In the genomic region with DNA sequence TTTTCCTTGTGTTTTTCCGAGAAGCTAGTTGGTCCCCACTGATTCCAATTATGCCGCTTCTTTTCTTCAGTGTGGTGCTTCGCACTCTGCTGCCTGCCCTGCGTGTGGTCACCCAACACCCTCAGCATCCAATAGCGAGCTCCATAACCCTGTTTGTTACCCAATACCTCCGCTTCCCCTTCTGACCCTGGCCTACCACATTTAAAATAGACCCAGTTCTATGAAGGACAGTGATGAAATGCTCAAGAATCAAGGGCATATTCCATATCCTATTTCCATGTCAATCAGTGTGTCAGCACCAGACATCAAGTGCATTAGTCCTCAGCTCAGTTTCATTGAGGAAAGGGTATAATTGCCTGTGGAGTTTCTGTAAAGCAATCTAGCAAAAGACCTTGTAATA, we compare ENCODE assay signal across 18 cellular contexts. TPM values are rescaled to one million over a fixed set of nuclear protein-coding genes. Genes with fewer than 3 reads are reported as not detected.
DNase-seq lines count a peak whose midpoint lies in the region; ATAC-seq and TF ChIP-seq lines count a peak whose summit lies in the region.
"Had no signal": no experiment of that assay in that cellular context is flagged by ENCODE, and none has a peak within 500 bp of the region (broad histone marks: within the 10 kb centered on the region; RNA-seq: fewer than 3 reads in every experiment).

No MANE protein-coding gene starts in this region.

- H3K9me2 ChIP-seq in neural cell (ENCODE audit: insufficient read depth, low read length): no peaks in the 10 kb centered on the region

- no peaks in the 10 kb centered on the region for H4K20me1 ChIP-seq in neural cell (ENCODE audit: insufficient read depth)

- peak in 1 of 2 donors; percentile 22 for TF ChIP-seq POLR2A in adrenal gland (IDR thresholded peaks at IDR 0.05)

- H3K27ac ChIP-seq in adrenal gland (peak overlapping the region in 3 of 5 donors; percentile 3 to 51 (median 32)), neural cell (ENCODE audit: low read length) (peak overlapping the region; percentile 62)
- H3K27ac ChIP-seq: KMS-11, parathyroid adenoma had no signal

- H3K4me2 ChIP-seq in neural cell (ENCODE audit: low read length): peak overlapping the region; percentile 40
- H3K4me2 ChIP-seq: KMS-11 had no signal

- 16 to 47% (median 23%) methylated on average over 6 of the region's 6 CpGs for WGBS in adrenal gland, 4 donors

- H3K4me1 ChIP-seq in adrenal gland (replicated peaks in 1 of 2): peaks cover 9 to 15% of the 10 kb centered on the region in 2 donors

- peak; percentile 29 for ATAC-seq in Right ventricle myocardium superior (ENCODE audit: poor library complexity)
- no peak for ATAC-seq in HG03457 (IDR thresholded peaks at IDR 0.05; ENCODE audit: unreplicated experiment)

- no peak for TF ChIP-seq RAD21 in neural cell (conservative IDR thresholded peaks at IDR 0.05)

- no peak overlapping the region for H2AFZ ChIP-seq in neural cell (ENCODE audit: low read depth, low read length)
- H2AFZ ChIP-seq: parathyroid adenoma had no signal

- H3K4me3 ChIP-seq in adrenal gland: no peak overlapping the region
- peak overlapping the region; percentile 43 for H3K4me3 ChIP-seq in neural cell (ENCODE audit: low read length)
- H3K4me3 ChIP-seq: tibial nerve had no signal

- intact Hi-C loops in Right ventricle myocardium superior (cut with DNase I) (loop anchor here (2.0 to 5.0 kb wide), 2 partner anchors 23 to 87 kb away; a partner anchor contains a TSS), cardiac septum (cut with DNase I) (loop anchor here (5.0 kb wide), 1 partner anchor 77 kb away; no protein-coding TSS in a partner anchor), adrenal gland (cut with DNase I) (loop anchor here in 1 of 2 donors (5.0 kb wide), 1 partner anchor 77 kb away; no protein-coding TSS in a partner anchor)

- no peaks in the 10 kb centered on the region for H3K79me2 ChIP-seq in neural cell (replicated peaks; ENCODE audit: insufficient read depth, low read length)
- H3K79me2 ChIP-seq: parathyroid adenoma had no signal

- TF ChIP-seq EP300 in neural cell (conservative IDR thresholded peaks at IDR 0.05; ENCODE audit: poor library complexity, severe bottlenecking): peak; percentile 52

- no peaks in the 10 kb centered on the region for H3F3A ChIP-seq in neural cell (ENCODE audit: insufficient read depth, low read length, poor library complexity, severe bottlenecking)

- DNase-seq in Right ventricle myocardium superior (no peak), cardiac septum (ENCODE audit: low spot score) (no peak), adrenal gland (peak in 1 of 7 donors; percentile 37), NCI-H2196 (lab: John Stamatoyannopoulos, UW; ENCODE audit: unreplicated experiment) (no peak), nucleus accumbens (lab: John Stamatoyannopoulos, UW) (no peak), AG08395 (ENCODE audit: low spot score) (no peak)
- DNase-seq: activated gamma-delta T cell, kidney had no signal

- no peaks in the 10 kb centered on the region for H3K27me3 ChIP-seq in adrenal gland
- H3K27me3 ChIP-seq in neural cell (ENCODE audit: insufficient read depth, low read depth, low read length): no peaks in the 10 kb centered on the region
- H3K27me3 ChIP-seq: tibial nerve had no signal

- H3K9me3 ChIP-seq in adrenal gland (replicated peaks in 1 of 3) (no peaks in the 10 kb centered on the region), neural cell (ENCODE audit: low read length) (no peaks in the 10 kb centered on the region)
- H3K9me3 ChIP-seq: tibial nerve had no signal

- TF ChIP-seq CTCF in adrenal gland (IDR thresholded peaks at IDR 0.05) (no peak), neural cell (IDR thresholded peaks at IDR 0.05; ENCODE audit: poor library complexity, severe bottlenecking) (no peak)

- H3K9ac ChIP-seq in neural cell (ENCODE audit: low read length): peak overlapping the region; percentile 10
- H3K9ac ChIP-seq: KMS-11, parathyroid adenoma had no signal

- peaks cover 0 to 37% of the 10 kb centered on the region in 2 donors for H3K36me3 ChIP-seq in adrenal gland (replicated peaks in 1 of 2)
- no peaks in the 10 kb centered on the region for H3K36me3 ChIP-seq in neural cell (ENCODE audit: insufficient read depth, low read length)

TF ChIP-seq in neural cell, 6 proteins besides CTCF, POLR2A, EP300 and RAD21:
- TF ChIP-seq, protein P1, sequence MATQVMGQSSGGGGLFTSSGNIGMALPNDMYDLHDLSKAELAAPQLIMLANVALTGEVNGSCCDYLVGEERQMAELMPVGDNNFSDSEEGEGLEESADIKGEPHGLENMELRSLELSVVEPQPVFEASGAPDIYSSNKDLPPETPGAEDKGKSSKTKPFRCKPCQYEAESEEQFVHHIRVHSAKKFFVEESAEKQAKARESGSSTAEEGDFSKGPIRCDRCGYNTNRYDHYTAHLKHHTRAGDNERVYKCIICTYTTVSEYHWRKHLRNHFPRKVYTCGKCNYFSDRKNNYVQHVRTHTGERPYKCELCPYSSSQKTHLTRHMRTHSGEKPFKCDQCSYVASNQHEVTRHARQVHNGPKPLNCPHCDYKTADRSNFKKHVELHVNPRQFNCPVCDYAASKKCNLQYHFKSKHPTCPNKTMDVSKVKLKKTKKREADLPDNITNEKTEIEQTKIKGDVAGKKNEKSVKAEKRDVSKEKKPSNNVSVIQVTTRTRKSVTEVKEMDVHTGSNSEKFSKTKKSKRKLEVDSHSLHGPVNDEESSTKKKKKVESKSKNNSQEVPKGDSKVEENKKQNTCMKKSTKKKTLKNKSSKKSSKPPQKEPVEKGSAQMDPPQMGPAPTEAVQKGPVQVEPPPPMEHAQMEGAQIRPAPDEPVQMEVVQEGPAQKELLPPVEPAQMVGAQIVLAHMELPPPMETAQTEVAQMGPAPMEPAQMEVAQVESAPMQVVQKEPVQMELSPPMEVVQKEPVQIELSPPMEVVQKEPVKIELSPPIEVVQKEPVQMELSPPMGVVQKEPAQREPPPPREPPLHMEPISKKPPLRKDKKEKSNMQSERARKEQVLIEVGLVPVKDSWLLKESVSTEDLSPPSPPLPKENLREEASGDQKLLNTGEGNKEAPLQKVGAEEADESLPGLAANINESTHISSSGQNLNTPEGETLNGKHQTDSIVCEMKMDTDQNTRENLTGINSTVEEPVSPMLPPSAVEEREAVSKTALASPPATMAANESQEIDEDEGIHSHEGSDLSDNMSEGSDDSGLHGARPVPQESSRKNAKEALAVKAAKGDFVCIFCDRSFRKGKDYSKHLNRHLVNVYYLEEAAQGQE (IDR thresholded peaks at IDR 0.05; ENCODE audit: borderline replicate concordance): peak; percentile 28
- no peak for TF ChIP-seq MXI1 (conservative IDR thresholded peaks at IDR 0.05; ENCODE audit: poor library complexity, severe bottlenecking)

RNA-seq across cellular contexts. Expression of a gene that starts 9.5 kb away (rescaled TPM):
- total RNA-seq in Right ventricle myocardium superior: 327 TPM
- 304 TPM for total RNA-seq in cardiac septum
- total RNA-seq in adrenal gland: 1,000 to 10,000 TPM in 1 of 8 donors, 100 to 1,000 TPM in 7; 401 to 1,323 (median 686) TPM
- polyA plus RNA-seq in adrenal gland: 100 to 1,000 TPM; 399 to 639 (median 619) TPM
- 30.8 and 43.3 TPM in 2 replicates for polyA plus RNA-seq in neural cell
- polyA minus RNA-seq in neural cell: 26.3 and 27.3 TPM in 2 replicates

RNA-seq across cellular contexts. Expression of a gene that starts 14.7 kb away (rescaled TPM):
- 0.81 TPM for total RNA-seq in Right ventricle myocardium superior
- 0.73 TPM for total RNA-seq in cardiac septum
- 1 to 10 TPM in 2 of 8 donors, under 1 TPM in 1, not detected in 5; 0.31 to 1.1 (median 1.0) TPM for total RNA-seq in adrenal gland
- under 1 TPM in 2 of 3 donors, not detected in 1; 0.44 to 0.80 TPM for polyA plus RNA-seq in adrenal gland
- polyA plus RNA-seq in neural cell: not detected in 2 replicates
- polyA minus RNA-seq in neural cell: not detected in 2 replicates
- total RNA-seq: A172, HT-29, kidney, natural killer cell, tibial nerve had no signal
- polyA plus RNA-seq: adipose tissue, BJ had no signal

RNA-seq across cellular contexts. Expression of a gene that starts 16.2 kb away (rescaled TPM):
- total RNA-seq in Right ventricle myocardium superior (not detected), cardiac septum (not detected), adrenal gland (under 1 TPM in 1 of 8 donors, not detected in 7; 0.29 TPM)
- polyA plus RNA-seq in adrenal gland (under 1 TPM in 1 of 3 donors, not detected in 2; 0.24 TPM), neural cell (not detected in 2 replicates)
- not detected in 2 replicates for polyA minus RNA-seq in neural cell
- total RNA-seq: A172, HT-29, kidney, natural killer cell, tibial nerve had no signal
- polyA plus RNA-seq: BJ had no signal

RNA-seq across cellular contexts. Expression of a gene that starts 19.3 kb away (rescaled TPM):
- total RNA-seq in Right ventricle myocardium superior: not detected
- total RNA-seq in cardiac septum: not detected
- under 1 TPM in 1 of 8 donors, not detected in 7; 0.27 TPM for total RNA-seq in adrenal gland
- polyA plus RNA-seq in adrenal gland: under 1 TPM in 1 of 3 donors, not detected in 2; 0.03 TPM
- polyA plus RNA-seq in neural cell: not detected in 2 replicates
- not detected in 2 replicates for polyA minus RNA-seq in neural cell
- total RNA-seq: A172, HT-29, kidney, natural killer cell, tibial nerve had no signal
- polyA plus RNA-seq: adipose tissue, BJ had no signal

RNA-seq across cellular contexts. Expression of a gene that starts 25.5 kb away (rescaled TPM):
- total RNA-seq in Right ventricle myocardium superior: 41.7 TPM
- 34.6 TPM for total RNA-seq in cardiac septum
- total RNA-seq in adrenal gland: 100 to 1,000 TPM in 3 of 8 donors, 10 to 100 TPM in 5; 66.2 to 231 (median 90.5) TPM
- 100 to 1,000 TPM in 2 of 3 donors, 10 to 100 TPM in 1; 86.9 to 202 (median 176) TPM for polyA plus RNA-seq in adrenal gland
- 231 and 281 TPM in 2 replicates for polyA plus RNA-seq in neural cell
- 61.1 and 66.8 TPM in 2 replicates for polyA minus RNA-seq in neural cell
